20 cellular contexts compared by ENCODE assay signal in the genomic region with DNA sequence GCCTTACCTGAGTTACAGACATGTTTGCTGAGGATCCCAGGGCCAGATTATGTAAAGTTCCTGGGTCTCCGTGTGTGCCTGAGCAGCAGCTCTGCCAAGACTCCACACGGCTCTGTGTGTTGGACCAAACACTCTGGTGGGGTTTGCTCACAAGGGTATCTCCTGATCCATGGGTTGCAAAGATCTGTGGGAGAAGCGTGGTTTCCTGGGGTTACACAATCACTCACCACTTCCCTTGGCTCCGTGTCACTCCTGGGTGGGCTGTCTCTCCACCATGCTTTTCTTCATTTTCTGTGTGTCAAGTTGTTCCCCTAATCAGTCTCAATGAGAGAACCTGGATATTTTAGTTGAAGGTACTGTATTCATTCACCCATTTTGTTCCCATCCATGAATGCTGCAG.
"Had no signal": no experiment of that assay in that cellular context is flagged by ENCODE, and none has a peak within 500 bp of the region (broad histone marks: within the 10 kb centered on the region; RNA-seq: fewer than 3 reads in every experiment).

No MANE protein-coding gene starts in this region.

- FAIRE-seq: astrocyte, pancreas had no signal

- H2AFZ ChIP-seq: hepatocyte had no signal

- H3K4me3 ChIP-seq: hepatocyte, left ventricle myocardium inferior, pancreas, psoas muscle, right atrium auricular region, thyroid gland had no signal

- H3K79me2 ChIP-seq: hepatocyte had no signal

- H3K4me1 ChIP-seq: foreskin keratinocyte, left ventricle myocardium inferior, psoas muscle, right atrium auricular region, thyroid gland had no signal

- H3K27ac ChIP-seq: foreskin keratinocyte, hepatocyte, left ventricle myocardium inferior, pancreas, psoas muscle, right atrium auricular region, thyroid gland had no signal

- DNase-seq: activated CD4-positive, alpha-beta T cell treated with anti-CD3 and anti-CD28 coated beads for 1 hour; activated CD4-positive, alpha-beta T cell treated with anti-CD3 and anti-CD28 coated beads, Interleukin-2, amount 50 U/mL, for 1 hour; activated CD8-positive, alpha-beta T cell treated with anti-CD3 and anti-CD28 coated beads, Interleukin-2, amount 10 ng/mL, durations not matched to agents 7 days and 5 days; activated gamma-delta T cell; central memory CD4-positive, alpha-beta T cell; dermis blood vessel endothelial cell; effector CD8-positive, alpha-beta T cell; erythroblast; foreskin keratinocyte; left ventricle myocardium inferior; midbrain; pancreas; psoas muscle; stimulated activated CD4-positive, alpha-beta T cell treated with anti-CD3 and anti-CD28 coated beads, Interleukin-1b, Interleukin-23, amount 100 ng/mL, for 48 hours; substantia nigra; thyroid gland had no signal

- H3K9me3 ChIP-seq: pancreas, psoas muscle, right atrium auricular region, thyroid gland had no signal

- H3K4me2 ChIP-seq: hepatocyte had no signal

- H3K27me3 ChIP-seq: foreskin keratinocyte, hepatocyte, pancreas, right atrium auricular region, thyroid gland had no signal

- H3K36me3 ChIP-seq: left ventricle myocardium inferior, pancreas, right atrium auricular region, thyroid gland had no signal

- ATAC-seq: activated CD8-positive, alpha-beta T cell treated with anti-CD3 and anti-CD28 coated beads, Interleukin-2, amount 10 ng/mL, durations not matched to agents 7 days and 5 days; activated naive CD4-positive, alpha-beta T cell treated with anti-CD3 and anti-CD28 coated beads, Interleukin-2, amount 50 U/mL, for 72 hours; foreskin keratinocyte; pancreas; psoas muscle had no signal
